ENCODE assay signal across 9 cellular contexts in genomic region chr2:234025475-234025874, GRCh38. TPM values are rescaled to one million over a fixed set of nuclear protein-coding genes. Genes with fewer than 3 reads are reported as not detected.
DNase-seq lines count a peak whose midpoint lies in the region; ATAC-seq and TF ChIP-seq lines count a peak whose summit lies in the region.
"Had no signal": no experiment of that assay in that cellular context is flagged by ENCODE, and none has a peak within 500 bp of the region (broad histone marks: within the 10 kb centered on the region; RNA-seq: fewer than 3 reads in every experiment).

No MANE protein-coding gene starts in this region.

- no peak for DNase-seq in AG04450 (ENCODE audit: low read depth, low spot score)
- peak; percentile 14 for DNase-seq in kidney tubule cell (ENCODE audit: low spot score)
- DNase-seq in NCI-H1436 treated with DMSO at 0.1 percent for 48 hours (lab: John Stamatoyannopoulos, UW), result no peak
- no peak for DNase-seq in HK-2 (ENCODE audit: unreplicated experiment)
- no peak for DNase-seq in H4 (ENCODE audit: low spot score)
- DNase-seq in GM23338 (ENCODE audit: low spot score), result no peak

- TF ChIP-seq CTCF in AG04450 (IDR thresholded peaks at IDR 0.05; ENCODE audit: low read depth, low read length) (no peak), GM23338 (conservative IDR thresholded peaks at IDR 0.05; ENCODE audit: low read depth in 2 of 2) (no peak)

- no peaks in the 10 kb centered on the region for H4K20me1 ChIP-seq in GM23338 (replicated peaks; ENCODE audit: insufficient read depth)

- H3K36me3 ChIP-seq in GM23338 (ENCODE audit: insufficient read depth), result no peaks in the 10 kb centered on the region; the same call in 1 of the 2 replicates

- POLR2A ChIA-PET in AG04450 (lab: Yijun Ruan, JAX), result no interaction called here

- peak; percentile 59 for ATAC-seq in GM18868 (IDR thresholded peaks at IDR 0.05; ENCODE audit: unreplicated experiment)
- no peak for ATAC-seq in GM23338

- H3K9me3 Mint-ChIP-seq in T-helper 1 cell treated with Interleukin-12 subunit alpha and Interleukin-12 subunit beta and Interleukin-4 antibody, amounts not matched to agents 30 μg/mL and 1 μg/mL, for 36 hours, result no peaks in the 10 kb centered on the region
- H3K9me3 Mint-ChIP-seq in GM23338, result peaks cover 33% of the 10 kb centered on the region

- H3K36me3 Mint-ChIP-seq in T-helper 1 cell treated with Interleukin-12 subunit alpha and Interleukin-12 subunit beta and Interleukin-4 antibody, amounts not matched to agents 30 μg/mL and 1 μg/mL, for 36 hours (ENCODE audit: low read depth), result peaks cover 5% of the 10 kb centered on the region
- peaks cover 9% of the 10 kb centered on the region for H3K36me3 Mint-ChIP-seq in GM23338 (ENCODE audit: low read depth)

- H3K27ac ChIP-seq in AG04450 (ENCODE audit: low read depth, low read length) (no peak overlapping the region), GM23338 (ENCODE audit: low read depth) (no peak overlapping the region)
- H3K27ac ChIP-seq: epithelial cell of prostate had no signal

- peak overlapping the region; percentile 64 for H3K4me3 Mint-ChIP-seq in T-helper 1 cell treated with Interleukin-12 subunit alpha and Interleukin-12 subunit beta and Interleukin-4 antibody, amounts not matched to agents 30 μg/mL and 1 μg/mL, for 36 hours
- no peak overlapping the region for H3K4me3 Mint-ChIP-seq in GM23338

- H3K9me3 ChIP-seq in AG04450 (ENCODE audit: control insufficient read depth, insufficient read depth, low read length), result peaks cover 9% of the 10 kb centered on the region

- H3K27me3 Mint-ChIP-seq in T-helper 1 cell treated with Interleukin-12 subunit alpha and Interleukin-12 subunit beta and Interleukin-4 antibody, amounts not matched to agents 30 μg/mL and 1 μg/mL, for 36 hours (ENCODE audit: low read depth), result peaks cover 46% of the 10 kb centered on the region
- no peaks in the 10 kb centered on the region for H3K27me3 Mint-ChIP-seq in GM23338 (ENCODE audit: insufficient read depth, low read depth, poor library complexity)

- no peak overlapping the region for H3K4me2 ChIP-seq in GM23338

- H3K4me1 Mint-ChIP-seq in T-helper 1 cell treated with Interleukin-12 subunit alpha and Interleukin-12 subunit beta and Interleukin-4 antibody, amounts not matched to agents 30 μg/mL and 1 μg/mL, for 36 hours (ENCODE audit: low read depth), result peaks cover 26% of the 10 kb centered on the region
- H3K4me1 Mint-ChIP-seq in GM23338, result no peaks in the 10 kb centered on the region; the same call in 2 of the 3 replicates

- H2AFZ ChIP-seq in GM23338, result no peak overlapping the region

- peak overlapping the region; percentile 64 for H3K27ac Mint-ChIP-seq in T-helper 1 cell treated with Interleukin-12 subunit alpha and Interleukin-12 subunit beta and Interleukin-4 antibody, amounts not matched to agents 30 μg/mL and 1 μg/mL, for 36 hours
- H3K27ac Mint-ChIP-seq in GM23338, result no peak overlapping the region

- H3F3A ChIP-seq in GM23338 (replicated peaks; ENCODE audit: low read depth), result no peaks in the 10 kb centered on the region

- H3K27me3 ChIP-seq in AG04450 (ENCODE audit: control insufficient read depth, insufficient read depth, low read length), result no peaks in the 10 kb centered on the region
- H3K27me3 ChIP-seq in GM23338 (ENCODE audit: insufficient read depth), result no peaks in the 10 kb centered on the region

- H3K4me1 ChIP-seq in GM23338 (ENCODE audit: insufficient read depth), result no peaks in the 10 kb centered on the region

- CTCF ChIA-PET in AG04450 (lab: Charles Lee), result interaction anchor here (0.9 to 1.4 kb wide), 2 partner anchors 475 to 520 kb away, joined by 3 to 5 read pairs; no protein-coding TSS in a partner anchor

- H3K4me3 ChIP-seq in AG04450 (ENCODE audit: low read depth, low read length) (peak overlapping the region; percentile 36), GM23338 (no peak overlapping the region)

- no peaks in the 10 kb centered on the region for H3K79me2 ChIP-seq in GM23338 (replicated peaks; ENCODE audit: insufficient read depth)

- H3K9me2 ChIP-seq in GM23338 (ENCODE audit: insufficient read depth), result 0 out of 2 replicates have a peak, but pooled peaks cover 5% of the 10 kb centered on the region

TF ChIP-seq in GM23338, 12 proteins besides CTCF, POLR2A, EP300 and RAD21 (continues in another document):
- no peak for TF ChIP-seq STAT1 (IDR thresholded peaks at IDR 0.05; ENCODE audit: unreplicated experiment)
- no peak for TF ChIP-seq CREB1 (CRISPR knock-in tag; IDR thresholded peaks at IDR 0.05; ENCODE audit: low read depth)
- TF ChIP-seq NANOG (IDR thresholded peaks at IDR 0.05; ENCODE audit: borderline replicate concordance), result no peak
- no peak for TF ChIP-seq POLR2AphosphoS5 (IDR thresholded peaks at IDR 0.05; ENCODE audit: low read depth)
- TF ChIP-seq ETS1 (IDR thresholded peaks at IDR 0.05), result no peak
- no peak for TF ChIP-seq ZNF331 (CRISPR knock-in tag; IDR thresholded peaks at IDR 0.05; ENCODE audit: low read depth)
- TF ChIP-seq, protein P1, sequence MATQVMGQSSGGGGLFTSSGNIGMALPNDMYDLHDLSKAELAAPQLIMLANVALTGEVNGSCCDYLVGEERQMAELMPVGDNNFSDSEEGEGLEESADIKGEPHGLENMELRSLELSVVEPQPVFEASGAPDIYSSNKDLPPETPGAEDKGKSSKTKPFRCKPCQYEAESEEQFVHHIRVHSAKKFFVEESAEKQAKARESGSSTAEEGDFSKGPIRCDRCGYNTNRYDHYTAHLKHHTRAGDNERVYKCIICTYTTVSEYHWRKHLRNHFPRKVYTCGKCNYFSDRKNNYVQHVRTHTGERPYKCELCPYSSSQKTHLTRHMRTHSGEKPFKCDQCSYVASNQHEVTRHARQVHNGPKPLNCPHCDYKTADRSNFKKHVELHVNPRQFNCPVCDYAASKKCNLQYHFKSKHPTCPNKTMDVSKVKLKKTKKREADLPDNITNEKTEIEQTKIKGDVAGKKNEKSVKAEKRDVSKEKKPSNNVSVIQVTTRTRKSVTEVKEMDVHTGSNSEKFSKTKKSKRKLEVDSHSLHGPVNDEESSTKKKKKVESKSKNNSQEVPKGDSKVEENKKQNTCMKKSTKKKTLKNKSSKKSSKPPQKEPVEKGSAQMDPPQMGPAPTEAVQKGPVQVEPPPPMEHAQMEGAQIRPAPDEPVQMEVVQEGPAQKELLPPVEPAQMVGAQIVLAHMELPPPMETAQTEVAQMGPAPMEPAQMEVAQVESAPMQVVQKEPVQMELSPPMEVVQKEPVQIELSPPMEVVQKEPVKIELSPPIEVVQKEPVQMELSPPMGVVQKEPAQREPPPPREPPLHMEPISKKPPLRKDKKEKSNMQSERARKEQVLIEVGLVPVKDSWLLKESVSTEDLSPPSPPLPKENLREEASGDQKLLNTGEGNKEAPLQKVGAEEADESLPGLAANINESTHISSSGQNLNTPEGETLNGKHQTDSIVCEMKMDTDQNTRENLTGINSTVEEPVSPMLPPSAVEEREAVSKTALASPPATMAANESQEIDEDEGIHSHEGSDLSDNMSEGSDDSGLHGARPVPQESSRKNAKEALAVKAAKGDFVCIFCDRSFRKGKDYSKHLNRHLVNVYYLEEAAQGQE (IDR thresholded peaks at IDR 0.05; ENCODE audit: unreplicated experiment), result no peak
- TF ChIP-seq EZH2phosphoT487 (IDR thresholded peaks at IDR 0.05; ENCODE audit: unreplicated experiment), result no peak
- TF ChIP-seq JUNB (IDR thresholded peaks at IDR 0.05; ENCODE audit: unreplicated experiment), result no peak

RNA-seq across cellular contexts. Expression of gene SPP2, which starts 25.0 kb away (rescaled TPM):
- not detected in 2 replicates for polyA plus RNA-seq in AG04450 (2011; rRNA removed)
- not detected in 2 replicates for polyA minus RNA-seq in AG04450 (2011; rRNA and poly(A)+ RNA removed)
- total RNA-seq in H4 (2014; rRNA removed; shearing (Covaris generic)), result not detected in 2 replicates
- total RNA-seq in GM23338 (2014; rRNA removed; shearing (Covaris generic)), result not detected in 2 replicates
- not detected in 2 replicates for polyA plus RNA-seq in GM23338 (2016; fragmentation: Nextera tagmentation; extraction: Ambion mirVana)
